In genomic region chr19:41958367-41959055, GRCh38 we compare ENCODE assay signal across 8 cellular contexts. TPM values are rescaled to one million over a fixed set of nuclear protein-coding genes. Genes with fewer than 3 reads are reported as not detected.
DNase-seq lines count a peak whose midpoint lies in the region; ATAC-seq, FAIRE-seq and TF ChIP-seq lines count a peak whose summit lies in the region.

No MANE protein-coding gene starts in this region.

- peak overlapping the region; percentile 78 for H3K27ac Mint-ChIP-seq in activated CD8-positive, alpha-beta T cell treated with anti-CD3 and anti-CD28 coated beads for 36 hours

- peaks cover 1% of the 10 kb centered on the region for H3K36me3 Mint-ChIP-seq in activated CD8-positive, alpha-beta T cell treated with anti-CD3 and anti-CD28 coated beads for 36 hours (ENCODE audit: low read depth)

- peak; percentile 90 for FAIRE-seq in GM12891 (lab: Jason Lieb, UNC)

- H3K4me3 Mint-ChIP-seq in activated CD8-positive, alpha-beta T cell treated with anti-CD3 and anti-CD28 coated beads for 36 hours = peak overlapping the region; percentile 82

- no peak for TF ChIP-seq CTCF in activated CD8-positive, alpha-beta T cell treated with anti-CD3 and anti-CD28 coated beads for 36 hours (IDR thresholded peaks at IDR 0.05)

- H3K27me3 Mint-ChIP-seq in activated CD8-positive, alpha-beta T cell treated with anti-CD3 and anti-CD28 coated beads for 36 hours = no peaks in the 10 kb centered on the region

- peak; percentile 53 for ATAC-seq in HG03095 (IDR thresholded peaks at IDR 0.05; ENCODE audit: unreplicated experiment)
- peak; percentile 75 for ATAC-seq in activated CD8-positive, alpha-beta T cell treated with anti-CD3 and anti-CD28 coated beads for 36 hours
- no peak for ATAC-seq in HG02840 (IDR thresholded peaks at IDR 0.05; ENCODE audit: low FRiP score, unreplicated experiment)

- TF ChIP-seq POLR2A in GM12891 (IDR thresholded peaks at IDR 0.05; ENCODE audit: low read depth, low read length) = no peak

- CTCF ChIA-PET in activated CD8-positive, alpha-beta T cell treated with anti-CD3 and anti-CD28 coated beads for 36 hours (lab: Charles Lee) = interaction anchor here (0.8 to 4.6 kb wide), 14 partner anchors 11 to 164 kb away, joined by 3 to 33 read pairs (median 5); partner anchors contain the start of genes CD79A, CEACAM3, ERFL and RPS19

- DNase-seq in GM12891 (ENCODE audit: insufficient read length, low spot score) (peak; percentile 85), NCI-H526 (lab: John Stamatoyannopoulos, UW) (peak; percentile 74 to 96), ecto neural progenitor cell (ENCODE audit: low spot score) (peak; percentile 91), lung microvascular endothelial cell (ENCODE audit: low read depth in 2 of 2) (peak; percentile 69 to 84)
- DNase-seq in activated CD8-positive, alpha-beta T cell treated with anti-CD3 and anti-CD28 coated beads for 36 hours = peak; percentile 91
- peak; percentile 65 to 94 (median 69) for DNase-seq in stimulated activated CD4-positive, alpha-beta T cell treated with anti-CD3 and anti-CD28 coated beads, TNF-alpha, amount 100 ng/mL, for 48 hours (ENCODE audit: low read depth in 3 of 3)

- H3K4me1 Mint-ChIP-seq in activated CD8-positive, alpha-beta T cell treated with anti-CD3 and anti-CD28 coated beads for 36 hours (ENCODE audit: low read depth) = peaks cover 16% of the 10 kb centered on the region

- H3K9me3 Mint-ChIP-seq in activated CD8-positive, alpha-beta T cell treated with anti-CD3 and anti-CD28 coated beads for 36 hours = no peaks in the 10 kb centered on the region

- POLR2A ChIA-PET in activated CD8-positive, alpha-beta T cell treated with anti-CD3 and anti-CD28 coated beads for 36 hours (lab: Charles Lee) = interaction anchor here (0.9 to 3.9 kb wide), 17 partner anchors 10 to 120 kb away, joined by 3 to 37 read pairs (median 4); partner anchors contain the start of genes ARHGEF1 and RPS19

- intact Hi-C loops in activated CD8-positive, alpha-beta T cell treated with anti-CD3 and anti-CD28 coated beads for 36 hours (cut with micrococcal nuclease) = no loop called here

TF ChIP-seq in GM12891, 5 proteins besides CTCF, POLR2A, EP300 and RAD21:
- TF ChIP-seq PAX5 (IDR thresholded peaks at IDR 0.05; ENCODE audit: insufficient read depth, low read length, severe bottlenecking) (no peak), POLR2AphosphoS5 (IDR thresholded peaks at IDR 0.05; ENCODE audit: low read depth, low read length) (0 out of 2 replicates have a peak, but pooled peaks have one; percentile 41)
TF ChIP-seq in GM12891: peak in this region for 1.

RNA-seq across cellular contexts. Expression of gene RABAC1, which starts 0.6 kb away (rescaled TPM):
- 49.2 TPM for polyA plus RNA-seq in GM12891 (2012; ENCODE audit: low read depth, missing spikeins)
- 10 to 100 TPM; 49.6 to 52.4 TPM for total RNA-seq in activated CD8-positive, alpha-beta T cell treated with anti-CD3 and anti-CD28 coated beads for 36 hours
- total RNA-seq in lung microvascular endothelial cell = 125 and 173 TPM in 2 replicates

RNA-seq across cellular contexts. Expression of gene ERFL, which starts 30.3 kb away (rescaled TPM):
- polyA plus RNA-seq in GM12891 (2012; ENCODE audit: low read depth, missing spikeins) = 0.76 TPM
- 1 to 10 TPM; 1.5 to 1.6 TPM for total RNA-seq in activated CD8-positive, alpha-beta T cell treated with anti-CD3 and anti-CD28 coated beads for 36 hours
- not detected in 2 replicates for total RNA-seq in lung microvascular endothelial cell

RNA-seq across cellular contexts. Expression of gene ATP1A3, which starts 35.5 kb away (rescaled TPM):
- polyA plus RNA-seq in GM12891 (2012; ENCODE audit: low read depth, missing spikeins) = 1.6 TPM
- total RNA-seq in activated CD8-positive, alpha-beta T cell treated with anti-CD3 and anti-CD28 coated beads for 36 hours = 1 to 10 TPM; 5.5 to 5.9 TPM
- under 0.01 TPM in 1 of 2 replicates, not detected in the other for total RNA-seq in lung microvascular endothelial cell
